Comparison of ENCODE assay signal across 23 cellular contexts in the genomic region with DNA sequence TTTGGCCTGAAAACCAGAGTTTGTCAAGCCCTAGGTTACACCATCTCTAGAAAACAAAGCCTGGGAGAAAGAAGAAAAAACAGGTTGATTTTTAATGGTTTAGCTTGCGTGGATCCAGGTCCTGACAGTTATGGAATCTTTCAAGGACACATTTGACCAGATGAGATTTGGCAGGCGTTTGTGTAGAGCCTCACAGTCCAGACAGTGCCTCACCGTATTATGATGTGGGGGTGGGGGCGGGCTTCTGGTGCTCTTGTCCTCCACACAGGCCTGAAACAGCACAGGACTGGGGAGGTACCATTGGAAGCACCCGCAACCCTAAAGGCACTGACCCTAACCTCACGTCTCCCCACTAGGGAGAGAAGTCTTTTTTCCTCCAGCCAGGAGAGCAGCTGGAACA. TPM values are rescaled to one million over a fixed set of nuclear protein-coding genes. Genes with fewer than 3 reads are reported as not detected.
A peak's percentile ranks its signal among the peaks of the same experiment; 100 is the strongest.
DNase-seq lines count a peak whose midpoint lies in the region; ATAC-seq and TF ChIP-seq lines count a peak whose summit lies in the region.
"Had no signal": no experiment of that assay in that cellular context is flagged by ENCODE, and none has a peak within 500 bp of the region (broad histone marks: within the 10 kb centered on the region; RNA-seq: fewer than 3 reads in every experiment).

No MANE protein-coding gene starts in this region.

- TF ChIP-seq CTCF in heart right ventricle (IDR thresholded peaks at IDR 0.05) (no peak), dorsolateral prefrontal cortex (IDR thresholded peaks at IDR 0.05 in 54 of 56, conservative IDR thresholded peaks at IDR 0.05 in 2 of 56; ENCODE audit: low read depth in 1 of 56, partially characterized antibody in 56 of 56) (no peak)

- H2AFZ ChIP-seq in neuronal stem cell (ENCODE audit: low read length), result no peak overlapping the region
- H2AFZ ChIP-seq: GM23248 had no signal

- no peak overlapping the region for H2BK5ac ChIP-seq in neuronal stem cell (ENCODE audit: low read length)

- peaks cover 33% of the 10 kb centered on the region for H3K36me3 Mint-ChIP-seq in activated T-helper 1 cell treated with anti-CD3 and anti-CD28 coated beads, Interleukin-12 subunit alpha, Interleukin-12 subunit beta, Interleukin-2, Interleukin-4 antibody, amounts not matched to agents 30 ng/mL and 10 ng/mL and 1 ng/mL, durations not matched to agents 14 hours and 24 hours and 36 hours (ENCODE audit: low read depth)

- H3K4ac ChIP-seq in neuronal stem cell (ENCODE audit: low read length), result no peak overlapping the region

- no peaks in the 10 kb centered on the region for H3K79me1 ChIP-seq in neuronal stem cell (ENCODE audit: low read depth, low read length)

- peak overlapping the region; percentile 26 for H3K27ac Mint-ChIP-seq in activated T-helper 1 cell treated with anti-CD3 and anti-CD28 coated beads, Interleukin-12 subunit alpha, Interleukin-12 subunit beta, Interleukin-2, Interleukin-4 antibody, amounts not matched to agents 30 ng/mL and 10 ng/mL and 1 ng/mL, durations not matched to agents 14 hours and 24 hours and 36 hours

- no peak for DNase-seq in heart right ventricle
- no peak for DNase-seq in cardiac septum (ENCODE audit: low spot score)
- DNase-seq in activated T-helper 1 cell treated with anti-CD3 and anti-CD28 coated beads, Interleukin-12 subunit alpha, Interleukin-12 subunit beta, Interleukin-2, Interleukin-4 antibody, amounts not matched to agents 30 ng/mL and 10 ng/mL and 1 ng/mL, durations not matched to agents 14 hours and 24 hours and 36 hours (ENCODE audit: low spot score), result no peak
- DNase-seq in neuronal stem cell (ENCODE audit: low spot score), result no peak
- no peak for DNase-seq in dorsolateral prefrontal cortex
- DNase-seq in D341Med (ENCODE audit: low spot score), result no peak
- DNase-seq: CD4-positive, CD25-positive, alpha-beta regulatory T cell; DMS79 treated with DMSO at 0.1 percent for 48 hours; GM23248; MG63; NCI-H1417 treated with DMSO at 0.1 percent for 48 hours; NCI-H187; NCI-H446; NCI-H526; OCI-M1; SHP77 treated with DMSO at 0.1 percent for 48 hours had no signal

- H2BK12ac ChIP-seq in neuronal stem cell (ENCODE audit: low read length), result no peak overlapping the region

- no peak overlapping the region for H4K91ac ChIP-seq in neuronal stem cell (ENCODE audit: low read depth, low read length, poor library complexity)

- no peak overlapping the region for H3K9ac ChIP-seq in neuronal stem cell (ENCODE audit: low read depth, low read length, poor library complexity)
- H3K9ac ChIP-seq: GM23248 had no signal

- H3K4me1 ChIP-seq in heart right ventricle (peaks cover 0 to 5% (median 0%) of the 10 kb centered on the region in 9 donors), neuronal stem cell (ENCODE audit: control insufficient read depth in 2 of 2, insufficient read depth in 1 of 2, low read depth in 1 of 2, low read length in 2 of 2) (no peaks in the 10 kb centered on the region)
- H3K4me1 ChIP-seq: HAP-1 had no signal

- no peak overlapping the region for H3K4me2 ChIP-seq in neuronal stem cell (ENCODE audit: insufficient read depth, low read length, poor library complexity, severe bottlenecking)

- H3K9me3 ChIP-seq in heart right ventricle (no peaks in the 10 kb centered on the region), neuronal stem cell (replicated peaks in 1 of 2; ENCODE audit: control insufficient read depth in 2 of 2, insufficient read depth in 1 of 2, low read depth in 1 of 2, low read length in 2 of 2) (no peaks in the 10 kb centered on the region)
- H3K9me3 ChIP-seq: HAP-1, MG63 had no signal

- peak in 7 of 8 donors; percentile 33 to 71 (median 44) for ATAC-seq in heart right ventricle
- ATAC-seq in HG02571 (IDR thresholded peaks at IDR 0.05; ENCODE audit: unreplicated experiment), result no peak
- ATAC-seq: GM12878, HepG2, K562 had no signal

- H3K4me3 ChIP-seq in heart right ventricle (no peak overlapping the region), neuronal stem cell (ENCODE audit: low read length in 2 of 2) (no peak overlapping the region), dorsolateral prefrontal cortex (no peak overlapping the region)
- H3K4me3 ChIP-seq: GM12878, GM23248, HAP-1, K562, MG63 had no signal

- H3K36me3 ChIP-seq in heart right ventricle (peaks cover 0 to 98% (median 35%) of the 10 kb centered on the region in 9 donors), neuronal stem cell (replicated peaks in 1 of 2; ENCODE audit: control insufficient read depth in 2 of 2, insufficient read depth in 2 of 2, low read length in 2 of 2) (no peaks in the 10 kb centered on the region)
- H3K36me3 ChIP-seq: HAP-1 had no signal

- peak overlapping the region; percentile 17 for H3K23ac ChIP-seq in neuronal stem cell (ENCODE audit: low read depth, low read length, poor library complexity)

- H3K27ac ChIP-seq in heart right ventricle, result peak overlapping the region in 1 of 10 donors; percentile 7
- no peak overlapping the region for H3K27ac ChIP-seq in neuronal stem cell (replicated peaks; ENCODE audit: low read length)
- H3K27ac ChIP-seq in dorsolateral prefrontal cortex, result peak overlapping the region in 1 of 59 donors; percentile 70
- H3K27ac ChIP-seq: GM23248, HL-60 had no signal

- no peak overlapping the region for H2AK5ac ChIP-seq in neuronal stem cell (ENCODE audit: low read depth, low read length)

- H2BK120ac ChIP-seq in neuronal stem cell (ENCODE audit: low read depth, low read length), result no peak overlapping the region

- H3K4me1 Mint-ChIP-seq in activated T-helper 1 cell treated with anti-CD3 and anti-CD28 coated beads, Interleukin-12 subunit alpha, Interleukin-12 subunit beta, Interleukin-2, Interleukin-4 antibody, amounts not matched to agents 30 ng/mL and 10 ng/mL and 1 ng/mL, durations not matched to agents 14 hours and 24 hours and 36 hours (ENCODE audit: low read depth), result no peaks in the 10 kb centered on the region
- H3K4me1 Mint-ChIP-seq: CD4-positive, CD25-positive, alpha-beta regulatory T cell had no signal

- no peaks in the 10 kb centered on the region for H3K9me3 Mint-ChIP-seq in activated T-helper 1 cell treated with anti-CD3 and anti-CD28 coated beads, Interleukin-12 subunit alpha, Interleukin-12 subunit beta, Interleukin-2, Interleukin-4 antibody, amounts not matched to agents 30 ng/mL and 10 ng/mL and 1 ng/mL, durations not matched to agents 14 hours and 24 hours and 36 hours
- H3K9me3 Mint-ChIP-seq: CD4-positive, CD25-positive, alpha-beta regulatory T cell had no signal

- no peak overlapping the region for H4K8ac ChIP-seq in neuronal stem cell (ENCODE audit: low read depth, low read length)

- intact Hi-C loops in heart right ventricle (cut with DNase I) (loop anchor here in 4 of 10 donors (10.0 kb wide), 2 partner anchors 135 to 145 kb away; no protein-coding TSS in a partner anchor), cardiac septum (cut with DNase I) (loop anchor here (10.0 kb wide), 2 partner anchors 65 to 995 kb away; a partner anchor contains a TSS), dorsolateral prefrontal cortex (cut with DNase I) (no loop called here)
- intact Hi-C loops in activated T-helper 1 cell treated with anti-CD3 and anti-CD28 coated beads, Interleukin-12 subunit alpha, Interleukin-12 subunit beta, Interleukin-2, Interleukin-4 antibody, amounts not matched to agents 30 ng/mL and 10 ng/mL and 1 ng/mL, durations not matched to agents 14 hours and 24 hours and 36 hours (cut with micrococcal nuclease), result no loop called here

- H3K27me3 ChIP-seq in heart right ventricle, result no peaks in the 10 kb centered on the region
- H3K27me3 ChIP-seq in neuronal stem cell (ENCODE audit: control insufficient read depth in 3 of 3, insufficient read depth in 3 of 3, low read depth in 1 of 3, low read length in 3 of 3), result no peaks in the 10 kb centered on the region
- no peaks in the 10 kb centered on the region for H3K27me3 ChIP-seq in dorsolateral prefrontal cortex
- H3K27me3 ChIP-seq: MG63 had no signal

- no peaks in the 10 kb centered on the region for H3K27me3 Mint-ChIP-seq in activated T-helper 1 cell treated with anti-CD3 and anti-CD28 coated beads, Interleukin-12 subunit alpha, Interleukin-12 subunit beta, Interleukin-2, Interleukin-4 antibody, amounts not matched to agents 30 ng/mL and 10 ng/mL and 1 ng/mL, durations not matched to agents 14 hours and 24 hours and 36 hours (ENCODE audit: insufficient read depth)
- H3K27me3 Mint-ChIP-seq: CD4-positive, CD25-positive, alpha-beta regulatory T cell had no signal

- H3K14ac ChIP-seq in neuronal stem cell (ENCODE audit: low read length), result no peak overlapping the region

- no peak overlapping the region for H2BK15ac ChIP-seq in neuronal stem cell (ENCODE audit: low read length)

- 51 to 60% methylated on average over 6 of the region's 6 CpGs for WGBS in heart right ventricle, 2 donors
- no CpG with 5 or more reads among the region's 6 CpGs for WGBS in neuronal stem cell (ENCODE audit: extremely low coverage in 2 of 2, insufficient read length in 2 of 2, insufficient replicate concordance in 1 of 2), 2 donors

- H3K18ac ChIP-seq in neuronal stem cell (ENCODE audit: low read length), result no peak overlapping the region

- no peak overlapping the region for H3K4me3 Mint-ChIP-seq in activated T-helper 1 cell treated with anti-CD3 and anti-CD28 coated beads, Interleukin-12 subunit alpha, Interleukin-12 subunit beta, Interleukin-2, Interleukin-4 antibody, amounts not matched to agents 30 ng/mL and 10 ng/mL and 1 ng/mL, durations not matched to agents 14 hours and 24 hours and 36 hours
- H3K4me3 Mint-ChIP-seq: CD4-positive, CD25-positive, alpha-beta regulatory T cell had no signal

RNA-seq across cellular contexts. Expression of a gene that starts 19.6 kb away (rescaled TPM):
- 100 to 1,000 TPM in 1 of 10 donors, 10 to 100 TPM in 9; 24.5 to 122 (median 37.4) TPM for total RNA-seq in heart right ventricle
- 10 to 100 TPM; 50.9 to 53.0 TPM for polyA plus RNA-seq in heart right ventricle
- total RNA-seq in cardiac septum, result 60.2 TPM
- total RNA-seq in activated T-helper 1 cell treated with anti-CD3 and anti-CD28 coated beads, Interleukin-12 subunit alpha, Interleukin-12 subunit beta, Interleukin-2, Interleukin-4 antibody, amounts not matched to agents 30 ng/mL and 10 ng/mL and 1 ng/mL, durations not matched to agents 14 hours and 24 hours and 36 hours, result 117 and 124 TPM in 2 replicates
- 6.3 TPM for polyA plus RNA-seq in neuronal stem cell (2013, experiment 1 of 2)
- polyA plus RNA-seq in neuronal stem cell (2013, experiment 2 of 2), result 5.6 TPM
- total RNA-seq in dorsolateral prefrontal cortex, result 10 to 100 TPM; 16.4 to 85.7 (median 36.1) TPM

RNA-seq across cellular contexts. Expression of a gene that starts 23.2 kb away (rescaled TPM):
- total RNA-seq in heart right ventricle, result 10 to 100 TPM; 61.8 to 87.0 (median 72.7) TPM
- polyA plus RNA-seq in heart right ventricle, result 10 to 100 TPM; 55.1 to 99.6 TPM
- total RNA-seq in cardiac septum, result 73.8 TPM
- 83.7 and 85.5 TPM in 2 replicates for total RNA-seq in activated T-helper 1 cell treated with anti-CD3 and anti-CD28 coated beads, Interleukin-12 subunit alpha, Interleukin-12 subunit beta, Interleukin-2, Interleukin-4 antibody, amounts not matched to agents 30 ng/mL and 10 ng/mL and 1 ng/mL, durations not matched to agents 14 hours and 24 hours and 36 hours
- 38.7 TPM for polyA plus RNA-seq in neuronal stem cell (2013, experiment 1 of 2)
- 37.4 TPM for polyA plus RNA-seq in neuronal stem cell (2013, experiment 2 of 2)
- total RNA-seq in dorsolateral prefrontal cortex, result 100 to 1,000 TPM in 36 of 120 experiments, 10 to 100 TPM in 84; 63.9 to 118 (median 94.7) TPM

RNA-seq across cellular contexts. Expression of a gene that starts 23.9 kb away (rescaled TPM):
- total RNA-seq in heart right ventricle (10 to 100 TPM in 9 of 10 donors, 1 to 10 TPM in 1; 9.6 to 14.8 (median 12.0) TPM), cardiac septum (15.6 TPM), dorsolateral prefrontal cortex (10 to 100 TPM; 16.6 to 44.6 (median 24.7) TPM)
- 10 to 100 TPM; 28.7 to 35.1 TPM for polyA plus RNA-seq in heart right ventricle
- 29.2 and 30.8 TPM in 2 replicates for total RNA-seq in activated T-helper 1 cell treated with anti-CD3 and anti-CD28 coated beads, Interleukin-12 subunit alpha, Interleukin-12 subunit beta, Interleukin-2, Interleukin-4 antibody, amounts not matched to agents 30 ng/mL and 10 ng/mL and 1 ng/mL, durations not matched to agents 14 hours and 24 hours and 36 hours
- 63.6 TPM for polyA plus RNA-seq in neuronal stem cell (2013, experiment 1 of 2)
- polyA plus RNA-seq in neuronal stem cell (2013, experiment 2 of 2), result 61.9 TPM

RNA-seq across cellular contexts. Expression of a gene that starts 27.8 kb away (rescaled TPM):
- total RNA-seq in heart right ventricle, result 1 to 10 TPM in 8 of 10 donors, under 1 TPM in 2; 0.74 to 2.4 (median 1.1) TPM
- 1 to 10 TPM in 1 of 2 donors, under 1 TPM in 1; 0.62 to 6.3 TPM for polyA plus RNA-seq in heart right ventricle
- 2.1 TPM for total RNA-seq in cardiac septum
- total RNA-seq in activated T-helper 1 cell treated with anti-CD3 and anti-CD28 coated beads, Interleukin-12 subunit alpha, Interleukin-12 subunit beta, Interleukin-2, Interleukin-4 antibody, amounts not matched to agents 30 ng/mL and 10 ng/mL and 1 ng/mL, durations not matched to agents 14 hours and 24 hours and 36 hours, result 1.0 and 1.3 TPM in 2 replicates
- polyA plus RNA-seq in neuronal stem cell (2013, experiment 1 of 2), result 75.9 TPM
- polyA plus RNA-seq in neuronal stem cell (2013, experiment 2 of 2), result 71.0 TPM
- 100 to 1,000 TPM in 117 of 120 experiments, 10 to 100 TPM in 3; 59.4 to 245 (median 169) TPM for total RNA-seq in dorsolateral prefrontal cortex
- total RNA-seq: HT-29 had no signal

RNA-seq across cellular contexts. Expression of a gene that starts 33.5 kb away (rescaled TPM):
- total RNA-seq in heart right ventricle (100 to 1,000 TPM in 2 of 10 donors, 10 to 100 TPM in 8; 44.2 to 115 (median 60.5) TPM), cardiac septum (72.4 TPM), dorsolateral prefrontal cortex (100 to 1,000 TPM; 133 to 275 (median 174) TPM)
- polyA plus RNA-seq in heart right ventricle, result 100 to 1,000 TPM in 1 of 2 donors, 10 to 100 TPM in 1; 73.8 to 114 TPM
- 365 and 380 TPM in 2 replicates for total RNA-seq in activated T-helper 1 cell treated with anti-CD3 and anti-CD28 coated beads, Interleukin-12 subunit alpha, Interleukin-12 subunit beta, Interleukin-2, Interleukin-4 antibody, amounts not matched to agents 30 ng/mL and 10 ng/mL and 1 ng/mL, durations not matched to agents 14 hours and 24 hours and 36 hours
- polyA plus RNA-seq in neuronal stem cell (2013, experiment 1 of 2), result 202 TPM
- 199 TPM for polyA plus RNA-seq in neuronal stem cell (2013, experiment 2 of 2)
